Comparison of ENCODE assay signal across 9 cellular contexts in the genomic region with DNA sequence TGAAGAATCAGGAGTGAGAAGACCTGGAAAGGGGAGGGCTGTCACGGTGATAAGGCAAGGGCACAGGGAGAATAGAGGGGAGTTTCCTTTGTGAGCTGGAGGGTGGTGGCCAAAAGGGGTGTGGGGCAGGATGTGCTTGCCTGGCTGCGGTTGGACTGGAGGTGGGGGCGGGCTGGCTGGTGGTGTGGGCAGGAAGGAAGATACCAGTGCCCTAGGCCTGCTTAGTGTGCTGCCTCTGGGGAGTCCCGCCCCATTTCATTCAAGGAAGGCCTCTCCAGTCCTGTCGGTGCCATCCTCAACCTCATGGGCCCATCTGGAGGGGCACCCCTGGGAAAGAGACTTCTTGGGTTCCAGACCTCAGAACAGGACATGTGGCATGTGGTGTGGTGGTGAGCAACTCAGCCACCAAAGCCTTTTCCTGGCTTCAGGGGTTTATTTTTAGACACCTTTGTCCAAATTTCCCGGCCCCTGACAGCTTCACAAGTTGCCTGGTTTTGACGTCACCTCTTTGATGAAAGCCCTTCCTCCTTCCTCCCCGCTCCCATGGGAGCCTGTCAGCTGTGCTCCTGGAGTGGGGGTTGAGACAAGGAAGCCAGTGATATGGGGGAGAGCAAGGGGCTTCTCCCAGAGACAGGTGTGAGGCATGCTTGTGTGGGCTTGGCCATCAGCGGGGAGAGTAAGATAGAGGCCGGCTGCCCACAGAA. TPM values are rescaled to one million over a fixed set of nuclear protein-coding genes. Genes with fewer than 3 reads are reported as not detected.
A peak's percentile ranks its signal among the peaks of the same experiment; 100 is the strongest.
DNase-seq lines count a peak whose midpoint lies in the region; ATAC-seq and TF ChIP-seq lines count a peak whose summit lies in the region.
"Had no signal": no experiment of that assay in that cellular context is flagged by ENCODE, and none has a peak within 500 bp of the region (broad histone marks: within the 10 kb centered on the region; RNA-seq: fewer than 3 reads in every experiment).

No MANE protein-coding gene starts in this region.

- H3K36me3 ChIP-seq in colonic mucosa, result no peaks in the 10 kb centered on the region
- H3K36me3 ChIP-seq in testis (ENCODE audit: low read depth, missing control alignments), result no peaks in the 10 kb centered on the region
- H3K36me3 ChIP-seq: ovary had no signal

- H3K27me3 ChIP-seq in colonic mucosa, result no peaks in the 10 kb centered on the region
- no peaks in the 10 kb centered on the region for H3K27me3 ChIP-seq in testis
- H3K27me3 ChIP-seq: ovary had no signal

- peak overlapping the region; percentile 93 for H3K27ac Mint-ChIP-seq in nephron progenitor cell

- peaks cover 22% of the 10 kb centered on the region for H3K4me1 Mint-ChIP-seq in nephron progenitor cell

- H3K27me3 Mint-ChIP-seq in nephron progenitor cell (ENCODE audit: low read depth, poor library complexity), result peaks cover 2% of the 10 kb centered on the region

- H3K9me3 ChIP-seq in colonic mucosa (no peaks in the 10 kb centered on the region), testis (no peaks in the 10 kb centered on the region)
- H3K9me3 ChIP-seq: ovary had no signal

- H3K36me3 Mint-ChIP-seq in nephron progenitor cell (ENCODE audit: low read depth), result peaks cover 4% of the 10 kb centered on the region

- ATAC-seq in GM18502 (IDR thresholded peaks at IDR 0.05; ENCODE audit: poor library complexity, unreplicated experiment) (peak; percentile 57), HG03442 (IDR thresholded peaks at IDR 0.05; ENCODE audit: unreplicated experiment) (peak; percentile 52)

- no peaks in the 10 kb centered on the region for H3K9me3 Mint-ChIP-seq in nephron progenitor cell

- intact Hi-C loops in colonic mucosa (cut with DNase I) (no loop called here), testis (cut with DNase I; ENCODE audit: low total_unique reads) (no loop called here)

- WGBS in testis, 2 donors, result 55 to 56% methylated on average over 10 of the region's 10 CpGs

- no peak overlapping the region for H3K4me3 Mint-ChIP-seq in nephron progenitor cell

- H3K9ac ChIP-seq in colonic mucosa (ENCODE audit: low read depth in 2 of 2, low read length in 2 of 2), result no peak overlapping the region

- no peak overlapping the region for H3K4me3 ChIP-seq in colonic mucosa
- H3K4me3 ChIP-seq in testis, result no peak overlapping the region
- H3K4me3 ChIP-seq: ovary had no signal

- TF ChIP-seq POLR2A in testis (IDR thresholded peaks at IDR 0.05), result no peak

- peak; percentile 71 to 78 for DNase-seq in activated CD4-positive, alpha-beta T cell treated with anti-CD3 and anti-CD28 coated beads for 4 hours
- DNase-seq in colonic mucosa (peak; percentile 41), nephron progenitor cell (no peak), testis (peak; percentile 59), SHP77 (lab: John Stamatoyannopoulos, UW) (no peak), NCI-H1694 treated with DMSO at 0.1 percent for 48 hours (lab: John Stamatoyannopoulos, UW) (no peak)

- TF ChIP-seq CTCF in colonic mucosa (IDR thresholded peaks at IDR 0.05), result no peak
- TF ChIP-seq CTCF in nephron progenitor cell (IDR thresholded peaks at IDR 0.05), result no peak
- no peak for TF ChIP-seq CTCF in testis (IDR thresholded peaks at IDR 0.05)

- H3K4me1 ChIP-seq in colonic mucosa (peaks cover 3% of the 10 kb centered on the region), testis (peaks cover 51% of the 10 kb centered on the region)

- H3K27ac ChIP-seq in colonic mucosa (peak overlapping the region; percentile 40), testis (peak overlapping the region; percentile 50 to 68)
- H3K27ac ChIP-seq: ovary had no signal

RNA-seq across cellular contexts. Expression of a gene that starts 15.6 kb away (rescaled TPM):
- 10 to 100 TPM; 54.0 to 92.3 TPM for total RNA-seq in colonic mucosa
- total RNA-seq in testis, result 100 to 1,000 TPM; 241 to 251 TPM
- polyA plus RNA-seq in testis (ENCODE audit: insufficient read depth, low read depth, low replicate concordance), result 252 TPM

RNA-seq across cellular contexts. Expression of a gene that starts 20.2 kb away (rescaled TPM):
- total RNA-seq in colonic mucosa (under 1 TPM in 1 of 2 donors, not detected in 1; 0.12 TPM), testis (10 to 100 TPM; 16.9 to 34.7 TPM)
- 10.7 TPM for polyA plus RNA-seq in testis (ENCODE audit: insufficient read depth, low read depth, low replicate concordance)

Comparison
In these comparisons a context has a peak if more than half of its experiments do, and no peak if none do; other contexts are left out.
1. DNase-seq: peak in activated CD4-positive, alpha-beta T cell treated with anti-CD3 and anti-CD28 coated beads for 4 hours (2 of 2), colonic mucosa (single experiment) and testis (single experiment); none in nephron progenitor cell (single experiment), SHP77 (0 of 2) and NCI-H1694 treated with DMSO at 0.1 percent for 48 hours (single experiment).
2. RNA of a gene that starts 20.2 kb away (total RNA-seq): 16.9 to 34.7 TPM in testis; 0.12 TPM in colonic mucosa; every median in the first group is over 10 times any median in the second.